ENCODE assay signal across 17 cellular contexts in genomic region chr4:122705547-122705946, GRCh38.
"Had no signal": no experiment of that assay in that cellular context is flagged by ENCODE, and none has a peak within 500 bp of the region (broad histone marks: within the 10 kb centered on the region; RNA-seq: fewer than 3 reads in every experiment).

No MANE protein-coding gene starts in this region.

- H3K27ac Mint-ChIP-seq: mesothelial cell of epicardium; nephron progenitor cell; stimulated activated naive B cell treated with anti-CD40 and anti-IgM and Interleukin-4, amounts not matched to agents 10 μg/mL and 1 μg/mL and 100 μg/mL, for 72 hours; WTC11 had no signal

- H3K4me3 Mint-ChIP-seq: mesothelial cell of epicardium; nephron progenitor cell; stimulated activated naive B cell treated with anti-CD40 and anti-IgM and Interleukin-4, amounts not matched to agents 10 μg/mL and 1 μg/mL and 100 μg/mL, for 72 hours; WTC11 had no signal

- H3K36me3 Mint-ChIP-seq: mesothelial cell of epicardium; stimulated activated naive B cell treated with anti-CD40 and anti-IgM and Interleukin-4, amounts not matched to agents 10 μg/mL and 1 μg/mL and 100 μg/mL, for 72 hours; WTC11 had no signal

- FAIRE-seq: colon, keratinocyte had no signal

- ATAC-seq: WTC11 had no signal

- H3K9me3 Mint-ChIP-seq: mesothelial cell of epicardium; nephron progenitor cell; stimulated activated naive B cell treated with anti-CD40 and anti-IgM and Interleukin-4, amounts not matched to agents 10 μg/mL and 1 μg/mL and 100 μg/mL, for 72 hours; WTC11 had no signal

- DNase-seq: activated CD4-positive, alpha-beta T cell treated with anti-CD3 and anti-CD28 coated beads for 4 hours; activated gamma-delta T cell; anterior cingulate cortex; brain microvascular endothelial cell; central memory CD4-positive, alpha-beta T cell; dorsolateral prefrontal cortex; foreskin keratinocyte; nephron progenitor cell; nucleus accumbens; sigmoid colon; stimulated activated CD4-positive, alpha-beta T cell treated with anti-CD3 and anti-CD28 coated beads, Interleukin-4, amount 100 ng/mL, for 24 hours; stimulated activated naive B cell treated with anti-CD40 and anti-IgM and Interleukin-4, amounts not matched to agents 10 μg/mL and 1 μg/mL and 100 μg/mL, for 72 hours; thyroid gland had no signal
